1 cellular context compared by ENCODE assay signal in the genomic region with DNA sequence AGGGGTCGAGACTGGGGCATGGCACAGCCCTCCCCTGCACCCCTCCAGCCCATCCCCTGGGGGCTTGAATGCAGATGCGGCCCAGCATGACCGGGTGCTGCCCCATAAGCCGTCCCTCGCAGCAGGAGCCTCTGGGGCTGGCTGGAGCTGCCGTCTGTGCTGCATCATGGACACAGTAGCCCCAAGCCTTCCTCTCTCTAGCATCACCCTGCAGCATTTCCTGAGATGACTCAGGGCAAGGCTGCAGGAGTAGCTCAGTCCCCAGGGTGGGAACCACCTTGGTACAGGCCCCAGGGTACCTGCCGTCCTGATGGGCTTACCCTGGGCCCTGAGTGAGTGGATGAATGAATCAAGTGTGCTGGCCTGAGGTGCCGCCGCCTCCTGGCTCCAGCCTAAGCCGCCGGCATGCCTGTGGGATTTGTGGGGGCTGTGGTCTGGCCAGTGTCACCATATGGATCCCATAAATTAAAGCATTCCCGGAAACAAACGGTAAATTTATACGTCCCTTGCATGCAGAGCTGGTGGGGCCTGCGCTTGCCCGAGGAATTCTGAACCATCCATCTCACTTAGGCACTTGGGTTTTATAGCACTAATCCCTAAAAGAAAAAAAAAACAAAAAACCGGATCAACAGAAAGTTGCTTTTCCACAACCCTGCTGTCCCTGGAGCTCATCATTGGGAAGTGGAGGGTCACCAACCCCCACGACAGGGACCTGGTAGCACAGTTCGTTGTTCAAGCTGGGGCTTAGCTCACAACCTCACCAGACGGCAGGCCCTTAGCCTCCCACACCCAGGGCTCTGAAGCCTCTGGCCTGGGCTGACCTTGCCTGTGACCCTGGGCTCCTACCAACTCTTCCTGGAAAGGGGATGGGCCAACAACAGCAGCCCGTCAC.
TF ChIP-seq lines count a peak whose summit lies in the region.

No MANE protein-coding gene starts in this region.

TF ChIP-seq in K562, 482 proteins besides CTCF, POLR2A, EP300 and RAD21 (continued from another document and continues in another):
- TF ChIP-seq, protein P1, sequence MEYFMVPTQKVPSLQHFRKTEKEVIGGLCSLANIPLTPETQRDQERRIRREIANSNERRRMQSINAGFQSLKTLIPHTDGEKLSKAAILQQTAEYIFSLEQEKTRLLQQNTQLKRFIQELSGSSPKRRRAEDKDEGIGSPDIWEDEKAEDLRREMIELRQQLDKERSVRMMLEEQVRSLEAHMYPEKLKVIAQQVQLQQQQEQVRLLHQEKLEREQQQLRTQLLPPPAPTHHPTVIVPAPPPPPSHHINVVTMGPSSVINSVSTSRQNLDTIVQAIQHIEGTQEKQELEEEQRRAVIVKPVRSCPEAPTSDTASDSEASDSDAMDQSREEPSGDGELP (CRISPR knock-in tag; IDR thresholded peaks at IDR 0.05; ENCODE audit: borderline replicate concordance): peak; percentile 56; the same call in 1 of the 2 replicates
- TF ChIP-seq, protein P2, sequence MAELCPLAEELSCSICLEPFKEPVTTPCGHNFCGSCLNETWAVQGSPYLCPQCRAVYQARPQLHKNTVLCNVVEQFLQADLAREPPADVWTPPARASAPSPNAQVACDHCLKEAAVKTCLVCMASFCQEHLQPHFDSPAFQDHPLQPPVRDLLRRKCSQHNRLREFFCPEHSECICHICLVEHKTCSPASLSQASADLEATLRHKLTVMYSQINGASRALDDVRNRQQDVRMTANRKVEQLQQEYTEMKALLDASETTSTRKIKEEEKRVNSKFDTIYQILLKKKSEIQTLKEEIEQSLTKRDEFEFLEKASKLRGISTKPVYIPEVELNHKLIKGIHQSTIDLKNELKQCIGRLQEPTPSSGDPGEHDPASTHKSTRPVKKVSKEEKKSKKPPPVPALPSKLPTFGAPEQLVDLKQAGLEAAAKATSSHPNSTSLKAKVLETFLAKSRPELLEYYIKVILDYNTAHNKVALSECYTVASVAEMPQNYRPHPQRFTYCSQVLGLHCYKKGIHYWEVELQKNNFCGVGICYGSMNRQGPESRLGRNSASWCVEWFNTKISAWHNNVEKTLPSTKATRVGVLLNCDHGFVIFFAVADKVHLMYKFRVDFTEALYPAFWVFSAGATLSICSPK (IDR thresholded peaks at IDR 0.05; ENCODE audit: borderline replicate concordance): no peak
- TF ChIP-seq ZKSCAN3 (CRISPR knock-in tag; IDR thresholded peaks at IDR 0.05): no peak
- TF ChIP-seq, protein P3, sequence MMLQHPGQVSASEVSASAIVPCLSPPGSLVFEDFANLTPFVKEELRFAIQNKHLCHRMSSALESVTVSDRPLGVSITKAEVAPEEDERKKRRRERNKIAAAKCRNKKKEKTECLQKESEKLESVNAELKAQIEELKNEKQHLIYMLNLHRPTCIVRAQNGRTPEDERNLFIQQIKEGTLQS (IDR thresholded peaks at IDR 0.05): no peak
- TF ChIP-seq, protein P3 (CRISPR knock-in tag; conservative IDR thresholded peaks at IDR 0.05): no peak
- TF ChIP-seq, protein P4, sequence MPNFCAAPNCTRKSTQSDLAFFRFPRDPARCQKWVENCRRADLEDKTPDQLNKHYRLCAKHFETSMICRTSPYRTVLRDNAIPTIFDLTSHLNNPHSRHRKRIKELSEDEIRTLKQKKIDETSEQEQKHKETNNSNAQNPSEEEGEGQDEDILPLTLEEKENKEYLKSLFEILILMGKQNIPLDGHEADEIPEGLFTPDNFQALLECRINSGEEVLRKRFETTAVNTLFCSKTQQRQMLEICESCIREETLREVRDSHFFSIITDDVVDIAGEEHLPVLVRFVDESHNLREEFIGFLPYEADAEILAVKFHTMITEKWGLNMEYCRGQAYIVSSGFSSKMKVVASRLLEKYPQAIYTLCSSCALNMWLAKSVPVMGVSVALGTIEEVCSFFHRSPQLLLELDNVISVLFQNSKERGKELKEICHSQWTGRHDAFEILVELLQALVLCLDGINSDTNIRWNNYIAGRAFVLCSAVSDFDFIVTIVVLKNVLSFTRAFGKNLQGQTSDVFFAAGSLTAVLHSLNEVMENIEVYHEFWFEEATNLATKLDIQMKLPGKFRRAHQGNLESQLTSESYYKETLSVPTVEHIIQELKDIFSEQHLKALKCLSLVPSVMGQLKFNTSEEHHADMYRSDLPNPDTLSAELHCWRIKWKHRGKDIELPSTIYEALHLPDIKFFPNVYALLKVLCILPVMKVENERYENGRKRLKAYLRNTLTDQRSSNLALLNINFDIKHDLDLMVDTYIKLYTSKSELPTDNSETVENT (CRISPR knock-in tag; IDR thresholded peaks at IDR 0.05): no peak
- peak; percentile 45; the same call in 1 of the 2 replicates for TF ChIP-seq POLR2AphosphoS5 (IDR thresholded peaks at IDR 0.05; ENCODE audit: control insufficient read depth, insufficient read depth, low read depth, low read length)
- TF ChIP-seq, protein P5, sequence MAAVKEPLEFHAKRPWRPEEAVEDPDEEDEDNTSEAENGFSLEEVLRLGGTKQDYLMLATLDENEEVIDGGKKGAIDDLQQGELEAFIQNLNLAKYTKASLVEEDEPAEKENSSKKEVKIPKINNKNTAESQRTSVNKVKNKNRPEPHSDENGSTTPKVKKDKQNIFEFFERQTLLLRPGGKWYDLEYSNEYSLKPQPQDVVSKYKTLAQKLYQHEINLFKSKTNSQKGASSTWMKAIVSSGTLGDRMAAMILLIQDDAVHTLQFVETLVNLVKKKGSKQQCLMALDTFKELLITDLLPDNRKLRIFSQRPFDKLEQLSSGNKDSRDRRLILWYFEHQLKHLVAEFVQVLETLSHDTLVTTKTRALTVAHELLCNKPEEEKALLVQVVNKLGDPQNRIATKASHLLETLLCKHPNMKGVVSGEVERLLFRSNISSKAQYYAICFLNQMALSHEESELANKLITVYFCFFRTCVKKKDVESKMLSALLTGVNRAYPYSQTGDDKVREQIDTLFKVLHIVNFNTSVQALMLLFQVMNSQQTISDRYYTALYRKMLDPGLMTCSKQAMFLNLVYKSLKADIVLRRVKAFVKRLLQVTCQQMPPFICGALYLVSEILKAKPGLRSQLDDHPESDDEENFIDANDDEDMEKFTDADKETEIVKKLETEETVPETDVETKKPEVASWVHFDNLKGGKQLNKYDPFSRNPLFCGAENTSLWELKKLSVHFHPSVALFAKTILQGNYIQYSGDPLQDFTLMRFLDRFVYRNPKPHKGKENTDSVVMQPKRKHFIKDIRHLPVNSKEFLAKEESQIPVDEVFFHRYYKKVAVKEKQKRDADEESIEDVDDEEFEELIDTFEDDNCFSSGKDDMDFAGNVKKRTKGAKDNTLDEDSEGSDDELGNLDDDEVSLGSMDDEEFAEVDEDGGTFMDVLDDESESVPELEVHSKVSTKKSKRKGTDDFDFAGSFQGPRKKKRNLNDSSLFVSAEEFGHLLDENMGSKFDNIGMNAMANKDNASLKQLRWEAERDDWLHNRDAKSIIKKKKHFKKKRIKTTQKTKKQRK (IDR thresholded peaks at IDR 0.05; ENCODE audit: borderline replicate concordance, low read depth, low read length): no peak
- peak in 1 of 2 experiments; percentile 89; a peak in 1 of 3 replicates for TF ChIP-seq CBX3 (IDR thresholded peaks at IDR 0.05; ENCODE audit: borderline replicate concordance in 1 of 2, low read length in 2 of 2)
- TF ChIP-seq, protein P6, sequence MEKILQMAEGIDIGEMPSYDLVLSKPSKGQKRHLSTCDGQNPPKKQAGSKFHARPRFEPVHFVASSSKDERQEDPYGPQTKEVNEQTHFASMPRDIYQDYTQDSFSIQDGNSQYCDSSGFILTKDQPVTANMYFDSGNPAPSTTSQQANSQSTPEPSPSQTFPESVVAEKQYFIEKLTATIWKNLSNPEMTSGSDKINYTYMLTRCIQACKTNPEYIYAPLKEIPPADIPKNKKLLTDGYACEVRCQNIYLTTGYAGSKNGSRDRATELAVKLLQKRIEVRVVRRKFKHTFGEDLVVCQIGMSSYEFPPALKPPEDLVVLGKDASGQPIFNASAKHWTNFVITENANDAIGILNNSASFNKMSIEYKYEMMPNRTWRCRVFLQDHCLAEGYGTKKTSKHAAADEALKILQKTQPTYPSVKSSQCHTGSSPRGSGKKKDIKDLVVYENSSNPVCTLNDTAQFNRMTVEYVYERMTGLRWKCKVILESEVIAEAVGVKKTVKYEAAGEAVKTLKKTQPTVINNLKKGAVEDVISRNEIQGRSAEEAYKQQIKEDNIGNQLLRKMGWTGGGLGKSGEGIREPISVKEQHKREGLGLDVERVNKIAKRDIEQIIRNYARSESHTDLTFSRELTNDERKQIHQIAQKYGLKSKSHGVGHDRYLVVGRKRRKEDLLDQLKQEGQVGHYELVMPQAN (IDR thresholded peaks at IDR 0.05; ENCODE audit: borderline replicate concordance): no peak
- peak; percentile 43; the same call in 1 of the 2 replicates for TF ChIP-seq CREB1 (IDR thresholded peaks at IDR 0.05)
- TF ChIP-seq CREB1 (CRISPR knock-in tag; IDR thresholded peaks at IDR 0.05): no peak
- TF ChIP-seq ZNF133 (CRISPR knock-in tag; IDR thresholded peaks at IDR 0.05): no peak
- TF ChIP-seq, protein P7, sequence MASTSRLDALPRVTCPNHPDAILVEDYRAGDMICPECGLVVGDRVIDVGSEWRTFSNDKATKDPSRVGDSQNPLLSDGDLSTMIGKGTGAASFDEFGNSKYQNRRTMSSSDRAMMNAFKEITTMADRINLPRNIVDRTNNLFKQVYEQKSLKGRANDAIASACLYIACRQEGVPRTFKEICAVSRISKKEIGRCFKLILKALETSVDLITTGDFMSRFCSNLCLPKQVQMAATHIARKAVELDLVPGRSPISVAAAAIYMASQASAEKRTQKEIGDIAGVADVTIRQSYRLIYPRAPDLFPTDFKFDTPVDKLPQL (IDR thresholded peaks at IDR 0.05; ENCODE audit: extremely low read depth, insufficient read length): no peak
- TF ChIP-seq GABPB2 (CRISPR knock-in tag; conservative IDR thresholded peaks at IDR 0.05): no peak
- TF ChIP-seq SLC30A9 (CRISPR knock-in tag; IDR thresholded peaks at IDR 0.05): no peak
- TF ChIP-seq POLR2AphosphoS2 (IDR thresholded peaks at IDR 0.05; ENCODE audit: low read length): no peak
- peak; percentile 73; the same call in 1 of the 2 replicates for TF ChIP-seq GATAD2A (IDR thresholded peaks at IDR 0.05)
- TF ChIP-seq ZNF444 (CRISPR knock-in tag; IDR thresholded peaks at IDR 0.05): no peak
- TF ChIP-seq ETV1 (tag; conservative IDR thresholded peaks at IDR 0.05; ENCODE audit: low read depth): 0 out of 2 replicates have a peak, but pooled peaks have one; percentile 39
- no peak for TF ChIP-seq ZNF699 (CRISPR knock-in tag; IDR thresholded peaks at IDR 0.05; ENCODE audit: insufficient replicate concordance)
- peak; percentile 83 for TF ChIP-seq NBN (IDR thresholded peaks at IDR 0.05; ENCODE audit: low read depth)
- TF ChIP-seq, protein P8, sequence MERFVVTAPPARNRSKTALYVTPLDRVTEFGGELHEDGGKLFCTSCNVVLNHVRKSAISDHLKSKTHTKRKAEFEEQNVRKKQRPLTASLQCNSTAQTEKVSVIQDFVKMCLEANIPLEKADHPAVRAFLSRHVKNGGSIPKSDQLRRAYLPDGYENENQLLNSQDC (CRISPR knock-in tag; IDR thresholded peaks at IDR 0.05): no peak
- TF ChIP-seq, protein P9, sequence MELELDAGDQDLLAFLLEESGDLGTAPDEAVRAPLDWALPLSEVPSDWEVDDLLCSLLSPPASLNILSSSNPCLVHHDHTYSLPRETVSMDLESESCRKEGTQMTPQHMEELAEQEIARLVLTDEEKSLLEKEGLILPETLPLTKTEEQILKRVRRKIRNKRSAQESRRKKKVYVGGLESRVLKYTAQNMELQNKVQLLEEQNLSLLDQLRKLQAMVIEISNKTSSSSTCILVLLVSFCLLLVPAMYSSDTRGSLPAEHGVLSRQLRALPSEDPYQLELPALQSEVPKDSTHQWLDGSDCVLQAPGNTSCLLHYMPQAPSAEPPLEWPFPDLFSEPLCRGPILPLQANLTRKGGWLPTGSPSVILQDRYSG (tag; conservative IDR thresholded peaks at IDR 0.05; ENCODE audit: low read depth): 0 out of 2 replicates have a peak, but pooled peaks have one; percentile 24
- no peak for TF ChIP-seq TGIF2 (CRISPR knock-in tag; IDR thresholded peaks at IDR 0.05)
- TF ChIP-seq, protein P10, sequence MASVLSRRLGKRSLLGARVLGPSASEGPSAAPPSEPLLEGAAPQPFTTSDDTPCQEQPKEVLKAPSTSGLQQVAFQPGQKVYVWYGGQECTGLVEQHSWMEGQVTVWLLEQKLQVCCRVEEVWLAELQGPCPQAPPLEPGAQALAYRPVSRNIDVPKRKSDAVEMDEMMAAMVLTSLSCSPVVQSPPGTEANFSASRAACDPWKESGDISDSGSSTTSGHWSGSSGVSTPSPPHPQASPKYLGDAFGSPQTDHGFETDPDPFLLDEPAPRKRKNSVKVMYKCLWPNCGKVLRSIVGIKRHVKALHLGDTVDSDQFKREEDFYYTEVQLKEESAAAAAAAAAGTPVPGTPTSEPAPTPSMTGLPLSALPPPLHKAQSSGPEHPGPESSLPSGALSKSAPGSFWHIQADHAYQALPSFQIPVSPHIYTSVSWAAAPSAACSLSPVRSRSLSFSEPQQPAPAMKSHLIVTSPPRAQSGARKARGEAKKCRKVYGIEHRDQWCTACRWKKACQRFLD (CRISPR knock-in tag; IDR thresholded peaks at IDR 0.05): 0 out of 2 replicates have a peak, but pooled peaks have one; percentile 46
- TF ChIP-seq ZNF77 (CRISPR knock-in tag; IDR thresholded peaks at IDR 0.05): no peak
- TF ChIP-seq, protein P11, sequence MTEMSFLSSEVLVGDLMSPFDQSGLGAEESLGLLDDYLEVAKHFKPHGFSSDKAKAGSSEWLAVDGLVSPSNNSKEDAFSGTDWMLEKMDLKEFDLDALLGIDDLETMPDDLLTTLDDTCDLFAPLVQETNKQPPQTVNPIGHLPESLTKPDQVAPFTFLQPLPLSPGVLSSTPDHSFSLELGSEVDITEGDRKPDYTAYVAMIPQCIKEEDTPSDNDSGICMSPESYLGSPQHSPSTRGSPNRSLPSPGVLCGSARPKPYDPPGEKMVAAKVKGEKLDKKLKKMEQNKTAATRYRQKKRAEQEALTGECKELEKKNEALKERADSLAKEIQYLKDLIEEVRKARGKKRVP (CRISPR knock-in tag; IDR thresholded peaks at IDR 0.05): no peak
- no peak for TF ChIP-seq NFE2 (IDR thresholded peaks at IDR 0.05; ENCODE audit: low read depth)
- peak; percentile 75 for TF ChIP-seq CREM (IDR thresholded peaks at IDR 0.05; ENCODE audit: low read depth)
- peak in 1 of 3 experiments; percentile 37 for TF ChIP-seq YY1 (IDR thresholded peaks at IDR 0.05; ENCODE audit: borderline replicate concordance in 1 of 3, control insufficient read depth in 1 of 3, extremely low read depth in 1 of 3, insufficient read depth in 3 of 3, insufficient read length in 1 of 3, insufficient replicate concordance in 2 of 3, low read depth in 1 of 3, low read length in 2 of 3)
- TF ChIP-seq CBFA2T2 (conservative IDR thresholded peaks at IDR 0.05): peak; percentile 41; the same call in 1 of the 2 replicates
- TF ChIP-seq ATF1 (CRISPR knock-in tag; IDR thresholded peaks at IDR 0.05): no peak
- TF ChIP-seq ATF1 (tag; IDR thresholded peaks at IDR 0.05): peak; percentile 74
- TF ChIP-seq OTX1 (CRISPR knock-in tag; IDR thresholded peaks at IDR 0.05): no peak
- TF ChIP-seq, protein P12, sequence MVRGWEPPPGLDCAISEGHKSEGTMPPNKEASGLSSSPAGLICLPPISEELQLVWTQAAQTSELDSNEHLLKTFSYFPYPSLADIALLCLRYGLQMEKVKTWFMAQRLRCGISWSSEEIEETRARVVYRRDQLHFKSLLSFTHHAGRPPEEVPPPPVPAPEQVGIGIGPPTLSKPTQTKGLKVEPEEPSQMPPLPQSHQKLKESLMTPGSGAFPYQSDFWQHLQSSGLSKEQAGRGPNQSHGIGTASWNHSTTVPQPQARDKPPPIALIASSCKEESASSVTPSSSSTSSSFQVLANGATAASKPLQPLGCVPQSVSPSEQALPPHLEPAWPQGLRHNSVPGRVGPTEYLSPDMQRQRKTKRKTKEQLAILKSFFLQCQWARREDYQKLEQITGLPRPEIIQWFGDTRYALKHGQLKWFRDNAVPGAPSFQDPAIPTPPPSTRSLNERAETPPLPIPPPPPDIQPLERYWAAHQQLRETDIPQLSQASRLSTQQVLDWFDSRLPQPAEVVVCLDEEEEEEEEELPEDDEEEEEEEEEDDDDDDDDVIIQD (CRISPR knock-in tag; IDR thresholded peaks at IDR 0.05): no peak
- peak in 1 of 2 experiments; percentile 77; a peak in 1 of 4 replicates for TF ChIP-seq MAZ (CRISPR knock-in tag; conservative IDR thresholded peaks at IDR 0.05 in 1 of 2, IDR thresholded peaks at IDR 0.05 in 1 of 2)
